In genomic region chr10:51341216-51341615, GRCh38 we compare ENCODE assay signal across 20 cellular contexts.
DNase-seq lines count a peak whose midpoint lies in the region; ATAC-seq and TF ChIP-seq lines count a peak whose summit lies in the region.
"Had no signal": no experiment of that assay in that cellular context is flagged by ENCODE, and none has a peak within 500 bp of the region (broad histone marks: within the 10 kb centered on the region; RNA-seq: fewer than 3 reads in every experiment).

No MANE protein-coding gene starts in this region.

- peaks cover 3% of the 10 kb centered on the region for H3K4me1 ChIP-seq in RWPE2 (ENCODE audit: insufficient read depth, poor library complexity, severe bottlenecking)
- H3K4me1 ChIP-seq: right lobe of liver, vagina had no signal

- H3K36me3 ChIP-seq in RWPE2 (ENCODE audit: low read depth): no peaks in the 10 kb centered on the region
- H3K36me3 ChIP-seq: heart right ventricle, MG63, right lobe of liver, vagina had no signal

- intact Hi-C loops in left ventricle myocardium superior (cut with micrococcal nuclease): no loop called here

- H3K27me3 ChIP-seq in RWPE2 (ENCODE audit: insufficient read depth, poor library complexity, severe bottlenecking): no peaks in the 10 kb centered on the region
- H3K27me3 ChIP-seq: heart right ventricle, MG63, right lobe of liver, vagina had no signal

- TF ChIP-seq CTCF in RWPE2 (IDR thresholded peaks at IDR 0.05; ENCODE audit: poor library complexity, severe bottlenecking) (no peak), cardiac fibroblast (IDR thresholded peaks at IDR 0.05; ENCODE audit: low read depth, low read length) (no peak)

- H3K27ac ChIP-seq in RWPE2 (ENCODE audit: poor library complexity, severe bottlenecking): no peak overlapping the region
- H3K27ac ChIP-seq: right lobe of liver, vagina had no signal

- DNase-seq in Daoy (ENCODE audit: low read depth) (peak; percentile 19), RWPE2 (ENCODE audit: low spot score) (no peak), cardiac fibroblast (ENCODE audit: low read depth in 2 of 2) (peak; percentile 23 to 71), iris pigment epithelial cell (ENCODE audit: low read depth) (peak; percentile 31), left ventricle myocardium superior (no peak), G401 (ENCODE audit: low spot score) (no peak)
- DNase-seq: activated effector memory CD4-positive, alpha-beta T cell treated with Interleukin-2 at 50 U/mL for 16 hours; amniotic stem cell; CD4-positive, CD25-positive, alpha-beta regulatory T cell; cortex of kidney; DMS79 treated with DMSO at 0.1 percent for 48 hours; heart right ventricle; MG63; NCI-H1694; occipital lobe; right lobe of liver; SHP77 had no signal

- no peaks in the 10 kb centered on the region for H3K9me3 ChIP-seq in RWPE2 (ENCODE audit: severe bottlenecking)
- H3K9me3 ChIP-seq: heart right ventricle, MG63, right lobe of liver, vagina had no signal

- H3K4me3 ChIP-seq in RWPE2 (ENCODE audit: severe bottlenecking) (no peak overlapping the region), cardiac fibroblast (replicated peaks in 1 of 2; ENCODE audit: low read depth in 2 of 2, low read length in 2 of 2) (no peak overlapping the region)
- H3K4me3 ChIP-seq: heart right ventricle, MG63, right lobe of liver, vagina had no signal

- ATAC-seq in RWPE2 (ENCODE audit: low read depth) (peak; percentile 75), left ventricle myocardium superior (no peak), GM19455 (IDR thresholded peaks at IDR 0.05; ENCODE audit: unreplicated experiment) (no peak), HG03378 (IDR thresholded peaks at IDR 0.05; ENCODE audit: unreplicated experiment) (no peak)
- ATAC-seq: heart right ventricle, right lobe of liver had no signal

- in situ Hi-C loops in G401 (cut with HindIII; ENCODE audit: low sequenced_read_pairs): no loop called here

Comparison
In these comparisons a context has a peak if more than half of its experiments do, and no peak if none do; other contexts are left out.
1. DNase-seq: peak in Daoy (single experiment), cardiac fibroblast (2 of 2) and iris pigment epithelial cell (single experiment); none in RWPE2 (single experiment), left ventricle myocardium superior (single experiment) and G401 (single experiment).